Comparison of ENCODE assay signal across 1 cellular context in the genomic region with DNA sequence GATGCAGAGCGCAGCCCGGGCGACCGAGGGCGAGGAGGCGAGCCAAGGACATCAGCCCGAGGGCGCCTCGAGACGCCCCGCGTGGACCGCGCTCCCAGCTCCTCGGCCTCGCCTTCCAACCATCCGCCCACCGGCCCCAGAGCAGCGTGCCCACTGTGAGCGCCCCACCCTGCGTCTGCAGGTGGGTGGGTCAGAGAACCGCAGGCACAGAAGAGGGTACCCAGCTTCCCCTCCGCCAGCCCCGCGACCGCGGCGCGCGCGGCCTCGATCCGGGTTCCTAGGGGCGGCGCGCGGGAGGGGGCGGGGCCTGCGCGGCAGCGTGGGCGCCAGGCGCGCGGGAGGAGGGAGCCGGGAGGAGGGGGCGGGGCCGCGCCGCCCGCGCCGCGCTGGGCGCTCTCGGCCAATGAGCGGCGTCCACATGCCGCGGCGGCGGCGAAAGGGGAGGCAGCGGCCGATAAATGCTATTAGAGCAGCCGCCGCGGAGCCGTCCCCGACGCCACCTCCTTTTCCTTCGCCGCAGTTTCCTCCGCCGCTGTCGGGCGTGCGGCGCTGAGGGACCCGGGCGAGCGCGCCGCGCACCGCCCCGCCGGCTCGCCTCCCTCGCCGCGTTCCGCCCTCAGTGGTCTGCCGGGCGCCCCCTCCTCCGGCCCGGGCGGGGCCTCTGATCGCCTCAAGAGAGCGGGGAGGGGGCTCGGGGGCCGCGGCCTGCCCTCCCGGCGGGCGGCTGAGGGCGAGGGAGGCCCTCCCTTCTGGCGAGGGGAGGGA.
TF ChIP-seq lines count a peak whose summit lies in the region.

ATP2A2 (plus strand) TSS at position 464 of the 765 bp plus-strand sequence. CDS start 543 bp downstream, outside the sequence.

TF ChIP-seq in K562, 482 proteins besides CTCF, POLR2A, EP300 and RAD21 (continued from another document and continues in another):
- no peak for TF ChIP-seq CUX1 (CRISPR knock-in tag; IDR thresholded peaks at IDR 0.05)
- TF ChIP-seq SMARCA5 (IDR thresholded peaks at IDR 0.05): no peak
- no peak for TF ChIP-seq SREBF2 (CRISPR knock-in tag; IDR thresholded peaks at IDR 0.05)
- peak; percentile 49; the same call in 1 of the 2 replicates for TF ChIP-seq ETS1 (conservative IDR thresholded peaks at IDR 0.05; ENCODE audit: control insufficient read depth, low read depth, low read length)
- no peak for TF ChIP-seq KLF16 (IDR thresholded peaks at IDR 0.05)
- TF ChIP-seq, protein P1, sequence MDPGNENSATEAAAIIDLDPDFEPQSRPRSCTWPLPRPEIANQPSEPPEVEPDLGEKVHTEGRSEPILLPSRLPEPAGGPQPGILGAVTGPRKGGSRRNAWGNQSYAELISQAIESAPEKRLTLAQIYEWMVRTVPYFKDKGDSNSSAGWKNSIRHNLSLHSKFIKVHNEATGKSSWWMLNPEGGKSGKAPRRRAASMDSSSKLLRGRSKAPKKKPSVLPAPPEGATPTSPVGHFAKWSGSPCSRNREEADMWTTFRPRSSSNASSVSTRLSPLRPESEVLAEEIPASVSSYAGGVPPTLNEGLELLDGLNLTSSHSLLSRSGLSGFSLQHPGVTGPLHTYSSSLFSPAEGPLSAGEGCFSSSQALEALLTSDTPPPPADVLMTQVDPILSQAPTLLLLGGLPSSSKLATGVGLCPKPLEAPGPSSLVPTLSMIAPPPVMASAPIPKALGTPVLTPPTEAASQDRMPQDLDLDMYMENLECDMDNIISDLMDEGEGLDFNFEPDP (CRISPR knock-in tag; IDR thresholded peaks at IDR 0.05): no peak
- TF ChIP-seq ETV6 (IDR thresholded peaks at IDR 0.05; ENCODE audit: borderline replicate concordance in 1 of 2, low read depth in 2 of 2, low read length in 1 of 2): no peak
- TF ChIP-seq ETV6 (CRISPR knock-in tag; IDR thresholded peaks at IDR 0.05; ENCODE audit: borderline replicate concordance): no peak
- TF ChIP-seq, protein P2, sequence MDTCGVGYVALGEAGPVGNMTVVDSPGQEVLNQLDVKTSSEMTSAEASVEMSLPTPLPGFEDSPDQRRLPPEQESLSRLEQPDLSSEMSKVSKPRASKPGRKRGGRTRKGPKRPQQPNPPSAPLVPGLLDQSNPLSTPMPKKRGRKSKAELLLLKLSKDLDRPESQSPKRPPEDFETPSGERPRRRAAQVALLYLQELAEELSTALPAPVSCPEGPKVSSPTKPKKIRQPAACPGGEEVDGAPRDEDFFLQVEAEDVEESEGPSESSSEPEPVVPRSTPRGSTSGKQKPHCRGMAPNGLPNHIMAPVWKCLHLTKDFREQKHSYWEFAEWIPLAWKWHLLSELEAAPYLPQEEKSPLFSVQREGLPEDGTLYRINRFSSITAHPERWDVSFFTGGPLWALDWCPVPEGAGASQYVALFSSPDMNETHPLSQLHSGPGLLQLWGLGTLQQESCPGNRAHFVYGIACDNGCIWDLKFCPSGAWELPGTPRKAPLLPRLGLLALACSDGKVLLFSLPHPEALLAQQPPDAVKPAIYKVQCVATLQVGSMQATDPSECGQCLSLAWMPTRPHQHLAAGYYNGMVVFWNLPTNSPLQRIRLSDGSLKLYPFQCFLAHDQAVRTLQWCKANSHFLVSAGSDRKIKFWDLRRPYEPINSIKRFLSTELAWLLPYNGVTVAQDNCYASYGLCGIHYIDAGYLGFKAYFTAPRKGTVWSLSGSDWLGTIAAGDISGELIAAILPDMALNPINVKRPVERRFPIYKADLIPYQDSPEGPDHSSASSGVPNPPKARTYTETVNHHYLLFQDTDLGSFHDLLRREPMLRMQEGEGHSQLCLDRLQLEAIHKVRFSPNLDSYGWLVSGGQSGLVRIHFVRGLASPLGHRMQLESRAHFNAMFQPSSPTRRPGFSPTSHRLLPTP (IDR thresholded peaks at IDR 0.05; ENCODE audit: borderline replicate concordance, extremely low read depth, insufficient read length): no peak
- peak; percentile 56 for TF ChIP-seq SAFB (IDR thresholded peaks at IDR 0.05; ENCODE audit: borderline replicate concordance, low read depth, low read length)
- no peak for TF ChIP-seq ZNF584 (CRISPR knock-in tag; IDR thresholded peaks at IDR 0.05; ENCODE audit: low read depth)
- no peak; the same call in 1 of the 2 replicates for TF ChIP-seq RFX7 (CRISPR knock-in tag; IDR thresholded peaks at IDR 0.05)
- peak; percentile 34 for TF ChIP-seq HCFC1 (IDR thresholded peaks at IDR 0.05; ENCODE audit: low read depth, low read length)
- TF ChIP-seq TRIM25 (IDR thresholded peaks at IDR 0.05; ENCODE audit: borderline replicate concordance): no peak
- TF ChIP-seq CREB3L1 (IDR thresholded peaks at IDR 0.05; ENCODE audit: borderline replicate concordance, low read depth): no peak; the same call in 1 of the 2 replicates
- TF ChIP-seq CREB3 (tag; conservative IDR thresholded peaks at IDR 0.05; ENCODE audit: low read depth): no peak
- TF ChIP-seq, protein P3, sequence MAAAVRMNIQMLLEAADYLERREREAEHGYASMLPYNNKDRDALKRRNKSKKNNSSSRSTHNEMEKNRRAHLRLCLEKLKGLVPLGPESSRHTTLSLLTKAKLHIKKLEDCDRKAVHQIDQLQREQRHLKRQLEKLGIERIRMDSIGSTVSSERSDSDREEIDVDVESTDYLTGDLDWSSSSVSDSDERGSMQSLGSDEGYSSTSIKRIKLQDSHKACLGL (CRISPR knock-in tag; IDR thresholded peaks at IDR 0.05; ENCODE audit: borderline replicate concordance, poor library complexity, severe bottlenecking): no peak
- no peak for TF ChIP-seq ZNF311 (CRISPR knock-in tag; IDR thresholded peaks at IDR 0.05)
- no peak for TF ChIP-seq E2F8 (IDR thresholded peaks at IDR 0.05; ENCODE audit: low read depth, partially characterized antibody)
- no peak for TF ChIP-seq ELF1 (tag; IDR thresholded peaks at IDR 0.05)
- no peak for TF ChIP-seq ZNF239 (CRISPR knock-in tag; IDR thresholded peaks at IDR 0.05)
- TF ChIP-seq ZNF217 (CRISPR knock-in tag; IDR thresholded peaks at IDR 0.05): no peak
- TF ChIP-seq, protein P4, sequence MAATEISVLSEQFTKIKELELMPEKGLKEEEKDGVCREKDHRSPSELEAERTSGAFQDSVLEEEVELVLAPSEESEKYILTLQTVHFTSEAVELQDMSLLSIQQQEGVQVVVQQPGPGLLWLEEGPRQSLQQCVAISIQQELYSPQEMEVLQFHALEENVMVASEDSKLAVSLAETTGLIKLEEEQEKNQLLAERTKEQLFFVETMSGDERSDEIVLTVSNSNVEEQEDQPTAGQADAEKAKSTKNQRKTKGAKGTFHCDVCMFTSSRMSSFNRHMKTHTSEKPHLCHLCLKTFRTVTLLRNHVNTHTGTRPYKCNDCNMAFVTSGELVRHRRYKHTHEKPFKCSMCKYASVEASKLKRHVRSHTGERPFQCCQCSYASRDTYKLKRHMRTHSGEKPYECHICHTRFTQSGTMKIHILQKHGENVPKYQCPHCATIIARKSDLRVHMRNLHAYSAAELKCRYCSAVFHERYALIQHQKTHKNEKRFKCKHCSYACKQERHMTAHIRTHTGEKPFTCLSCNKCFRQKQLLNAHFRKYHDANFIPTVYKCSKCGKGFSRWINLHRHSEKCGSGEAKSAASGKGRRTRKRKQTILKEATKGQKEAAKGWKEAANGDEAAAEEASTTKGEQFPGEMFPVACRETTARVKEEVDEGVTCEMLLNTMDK (IDR thresholded peaks at IDR 0.05; ENCODE audit: borderline replicate concordance, insufficient read depth, low read depth, low read length, poor library complexity, severe bottlenecking): no peak
- TF ChIP-seq ZNF785 (CRISPR knock-in tag; IDR thresholded peaks at IDR 0.05): no peak
- TF ChIP-seq ZNF830 (CRISPR knock-in tag; IDR thresholded peaks at IDR 0.05): no peak
